1 cellular context compared by ENCODE assay signal in the genomic region with DNA sequence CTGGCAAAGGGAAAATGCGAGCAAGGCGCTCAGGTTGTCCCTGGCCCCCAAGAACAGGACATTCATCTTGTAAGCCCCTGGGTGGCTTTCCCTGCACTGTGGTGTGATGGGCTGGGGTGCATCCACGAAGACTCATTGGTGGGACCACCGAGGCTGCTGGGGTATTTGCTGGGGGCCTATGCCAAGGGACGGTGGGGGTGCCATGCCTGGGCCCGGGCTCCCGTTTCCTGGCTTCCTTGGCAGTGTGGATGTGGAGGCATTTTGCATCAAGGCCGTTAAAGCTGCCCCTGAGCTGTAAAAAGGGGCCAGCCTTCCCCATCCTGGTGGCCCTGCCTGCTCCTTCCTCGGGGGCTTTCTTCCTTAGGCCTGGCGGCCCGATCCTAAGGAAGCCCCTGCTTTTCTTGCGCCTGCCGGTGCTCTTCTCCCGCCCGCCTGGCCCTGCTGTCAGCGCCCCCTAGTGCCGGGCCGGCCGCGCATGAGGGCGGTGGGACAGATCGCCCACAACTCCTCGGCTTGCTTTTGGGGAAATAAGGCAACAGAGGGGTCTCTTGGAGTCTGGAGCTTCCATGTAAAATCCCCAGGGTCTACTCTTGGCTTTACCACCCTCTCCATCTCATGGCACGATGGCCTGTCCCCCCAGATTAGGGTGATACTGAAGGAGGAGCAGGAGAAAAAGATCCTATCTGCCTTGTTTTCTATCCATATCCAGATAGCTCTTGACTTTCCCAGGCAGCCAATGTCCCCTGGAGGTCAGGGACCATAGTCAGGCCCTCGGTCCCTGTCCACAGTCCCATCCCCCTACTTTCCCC.
TF ChIP-seq lines count a peak whose summit lies in the region.

No MANE protein-coding gene starts in this region.

TF ChIP-seq in K562, 482 proteins besides CTCF, POLR2A, EP300 and RAD21 (continued from another document and continues in another):
- TF ChIP-seq, protein P1, sequence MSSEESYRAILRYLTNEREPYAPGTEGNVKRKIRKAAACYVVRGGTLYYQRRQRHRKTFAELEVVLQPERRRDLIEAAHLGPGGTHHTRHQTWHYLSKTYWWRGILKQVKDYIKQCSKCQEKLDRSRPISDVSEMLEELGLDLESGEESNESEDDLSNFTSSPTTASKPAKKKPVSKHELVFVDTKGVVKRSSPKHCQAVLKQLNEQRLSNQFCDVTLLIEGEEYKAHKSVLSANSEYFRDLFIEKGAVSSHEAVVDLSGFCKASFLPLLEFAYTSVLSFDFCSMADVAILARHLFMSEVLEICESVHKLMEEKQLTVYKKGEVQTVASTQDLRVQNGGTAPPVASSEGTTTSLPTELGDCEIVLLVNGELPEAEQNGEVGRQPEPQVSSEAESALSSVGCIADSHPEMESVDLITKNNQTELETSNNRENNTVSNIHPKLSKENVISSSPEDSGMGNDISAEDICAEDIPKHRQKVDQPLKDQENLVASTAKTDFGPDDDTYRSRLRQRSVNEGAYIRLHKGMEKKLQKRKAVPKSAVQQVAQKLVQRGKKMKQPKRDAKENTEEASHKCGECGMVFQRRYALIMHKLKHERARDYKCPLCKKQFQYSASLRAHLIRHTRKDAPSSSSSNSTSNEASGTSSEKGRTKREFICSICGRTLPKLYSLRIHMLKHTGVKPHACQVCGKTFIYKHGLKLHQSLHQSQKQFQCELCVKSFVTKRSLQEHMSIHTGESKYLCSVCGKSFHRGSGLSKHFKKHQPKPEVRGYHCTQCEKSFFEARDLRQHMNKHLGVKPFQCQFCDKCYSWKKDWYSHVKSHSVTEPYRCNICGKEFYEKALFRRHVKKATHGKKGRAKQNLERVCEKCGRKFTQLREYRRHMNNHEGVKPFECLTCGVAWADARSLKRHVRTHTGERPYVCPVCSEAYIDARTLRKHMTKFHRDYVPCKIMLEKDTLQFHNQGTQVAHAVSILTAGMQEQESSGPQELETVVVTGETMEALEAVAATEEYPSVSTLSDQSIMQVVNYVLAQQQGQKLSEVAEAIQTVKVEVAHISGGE (CRISPR knock-in tag; IDR thresholded peaks at IDR 0.05): peak in 1 of 3 experiments; percentile 40; a peak in 2 of 6 replicates
- TF ChIP-seq NR1H2 (CRISPR knock-in tag; IDR thresholded peaks at IDR 0.05) (0 out of 2 replicates have a peak, but pooled peaks have one; percentile 28), BCOR (IDR thresholded peaks at IDR 0.05) (no peak), ZBTB1 (CRISPR knock-in tag; IDR thresholded peaks at IDR 0.05; ENCODE audit: borderline replicate concordance, low read depth) (no peak), ERF (CRISPR knock-in tag; IDR thresholded peaks at IDR 0.05) (no peak), RBM39 (optimal IDR thresholded peaks at IDR 0.05; ENCODE audit: low read depth, low read length) (no peak), ZZZ3 (IDR thresholded peaks at IDR 0.05) (no peak), KLF6 (CRISPR knock-in tag; IDR thresholded peaks at IDR 0.05; ENCODE audit: borderline replicate concordance) (no peak), RBM17 (IDR thresholded peaks at IDR 0.05; ENCODE audit: borderline replicate concordance, low read depth, low read length) (no peak), PHTF2 (CRISPR knock-in tag; IDR thresholded peaks at IDR 0.05) (no peak), XRCC5 (IDR thresholded peaks at IDR 0.05; ENCODE audit: low read depth, low read length) (0 out of 2 replicates have a peak, but pooled peaks have one; percentile 53), ZFPM2 (CRISPR knock-in tag; IDR thresholded peaks at IDR 0.05) (no peak), FOXK2 (conservative IDR thresholded peaks at IDR 0.05 in 1 of 2, IDR thresholded peaks at IDR 0.05 in 1 of 2; ENCODE audit: low read depth in 2 of 2) (no peak), FOS (IDR thresholded peaks at IDR 0.05; ENCODE audit: extremely low read depth, insufficient read length) (no peak), CREBBP (IDR thresholded peaks at IDR 0.05; ENCODE audit: low read depth, low read length) (no peak), ELF2 (CRISPR knock-in tag; IDR thresholded peaks at IDR 0.05) (no peak), MECOM (CRISPR knock-in tag; IDR thresholded peaks at IDR 0.05) (no peak), MITF (IDR thresholded peaks at IDR 0.05) (no peak), SRF (CRISPR knock-in tag; IDR thresholded peaks at IDR 0.05) (0 out of 4 replicates have a peak, but pooled peaks of 1 of the 2 experiments have one; percentile 18), HDAC1 (IDR thresholded peaks at IDR 0.05) (no peak), MAZ (CRISPR knock-in tag; conservative IDR thresholded peaks at IDR 0.05 in 1 of 2, IDR thresholded peaks at IDR 0.05 in 1 of 2) (0 out of 4 replicates have a peak, but pooled peaks of 1 of the 2 experiments have one; percentile 33), MCM2 (IDR thresholded peaks at IDR 0.05; ENCODE audit: low read depth) (no peak), ZBTB26 (CRISPR knock-in tag; IDR thresholded peaks at IDR 0.05) (no peak), SOX6 (IDR thresholded peaks at IDR 0.05) (no peak), RB1 (IDR thresholded peaks at IDR 0.05; ENCODE audit: low read depth) (peak; percentile 51; the same call in 1 of the 2 replicates), NFXL1 (CRISPR knock-in tag; IDR thresholded peaks at IDR 0.05) (no peak), ATF3 (IDR thresholded peaks at IDR 0.05) (no peak), ATF3 (CRISPR knock-in tag; conservative IDR thresholded peaks at IDR 0.05) (no peak), ZNF12 (CRISPR knock-in tag; IDR thresholded peaks at IDR 0.05) (no peak), MYNN (IDR thresholded peaks at IDR 0.05) (no peak), MYNN (CRISPR knock-in tag; IDR thresholded peaks at IDR 0.05) (no peak), ZNF584 (CRISPR knock-in tag; IDR thresholded peaks at IDR 0.05; ENCODE audit: low read depth) (no peak), STAG1 (CRISPR knock-in tag; IDR thresholded peaks at IDR 0.05; ENCODE audit: borderline replicate concordance) (peak; percentile 54; the same call in 1 of the 2 replicates), ETV5 (CRISPR knock-in tag; IDR thresholded peaks at IDR 0.05; ENCODE audit: low read depth) (no peak), ZNF140 (CRISPR knock-in tag; IDR thresholded peaks at IDR 0.05) (no peak), CTCFL (IDR thresholded peaks at IDR 0.05; ENCODE audit: borderline replicate concordance, insufficient read depth, low read depth, low read length, poor library complexity, severe bottlenecking) (peak; percentile 52), ZKSCAN1 (IDR thresholded peaks at IDR 0.05; ENCODE audit: low read depth, low read length) (no peak)
- TF ChIP-seq, protein P2, sequence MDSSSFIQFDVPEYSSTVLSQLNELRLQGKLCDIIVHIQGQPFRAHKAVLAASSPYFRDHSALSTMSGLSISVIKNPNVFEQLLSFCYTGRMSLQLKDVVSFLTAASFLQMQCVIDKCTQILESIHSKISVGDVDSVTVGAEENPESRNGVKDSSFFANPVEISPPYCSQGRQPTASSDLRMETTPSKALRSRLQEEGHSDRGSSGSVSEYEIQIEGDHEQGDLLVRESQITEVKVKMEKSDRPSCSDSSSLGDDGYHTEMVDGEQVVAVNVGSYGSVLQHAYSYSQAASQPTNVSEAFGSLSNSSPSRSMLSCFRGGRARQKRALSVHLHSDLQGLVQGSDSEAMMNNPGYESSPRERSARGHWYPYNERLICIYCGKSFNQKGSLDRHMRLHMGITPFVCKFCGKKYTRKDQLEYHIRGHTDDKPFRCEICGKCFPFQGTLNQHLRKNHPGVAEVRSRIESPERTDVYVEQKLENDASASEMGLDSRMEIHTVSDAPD (CRISPR knock-in tag; IDR thresholded peaks at IDR 0.05): no peak
- TF ChIP-seq, protein P3, sequence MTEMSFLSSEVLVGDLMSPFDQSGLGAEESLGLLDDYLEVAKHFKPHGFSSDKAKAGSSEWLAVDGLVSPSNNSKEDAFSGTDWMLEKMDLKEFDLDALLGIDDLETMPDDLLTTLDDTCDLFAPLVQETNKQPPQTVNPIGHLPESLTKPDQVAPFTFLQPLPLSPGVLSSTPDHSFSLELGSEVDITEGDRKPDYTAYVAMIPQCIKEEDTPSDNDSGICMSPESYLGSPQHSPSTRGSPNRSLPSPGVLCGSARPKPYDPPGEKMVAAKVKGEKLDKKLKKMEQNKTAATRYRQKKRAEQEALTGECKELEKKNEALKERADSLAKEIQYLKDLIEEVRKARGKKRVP (CRISPR knock-in tag; IDR thresholded peaks at IDR 0.05): no peak
- TF ChIP-seq, protein P4, sequence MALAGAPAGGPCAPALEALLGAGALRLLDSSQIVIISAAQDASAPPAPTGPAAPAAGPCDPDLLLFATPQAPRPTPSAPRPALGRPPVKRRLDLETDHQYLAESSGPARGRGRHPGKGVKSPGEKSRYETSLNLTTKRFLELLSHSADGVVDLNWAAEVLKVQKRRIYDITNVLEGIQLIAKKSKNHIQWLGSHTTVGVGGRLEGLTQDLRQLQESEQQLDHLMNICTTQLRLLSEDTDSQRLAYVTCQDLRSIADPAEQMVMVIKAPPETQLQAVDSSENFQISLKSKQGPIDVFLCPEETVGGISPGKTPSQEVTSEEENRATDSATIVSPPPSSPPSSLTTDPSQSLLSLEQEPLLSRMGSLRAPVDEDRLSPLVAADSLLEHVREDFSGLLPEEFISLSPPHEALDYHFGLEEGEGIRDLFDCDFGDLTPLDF (CRISPR knock-in tag; IDR thresholded peaks at IDR 0.05): no peak
